Comparison of ENCODE assay signal across 24 cellular contexts in the genomic region with DNA sequence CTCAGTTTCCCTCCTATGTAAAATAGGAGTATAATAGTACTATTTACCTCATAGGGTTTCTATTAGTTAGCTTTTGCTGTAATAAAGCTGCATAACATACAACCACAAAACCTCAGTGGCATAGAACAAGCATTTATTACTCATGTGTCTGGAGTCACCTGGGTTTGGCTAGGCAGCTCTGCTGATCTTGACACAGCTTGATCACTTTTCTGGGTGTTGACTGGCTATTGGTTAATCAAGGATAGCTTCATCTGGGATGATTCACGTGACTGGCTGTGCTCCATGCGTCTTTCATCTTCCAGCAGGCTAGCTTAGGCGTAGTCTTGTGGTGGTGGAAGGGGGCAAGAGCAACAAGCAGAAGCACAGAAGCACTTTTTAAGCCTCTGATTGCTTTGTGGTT.
DNase-seq lines count a peak whose midpoint lies in the region; ATAC-seq, FAIRE-seq and TF ChIP-seq lines count a peak whose summit lies in the region.
"Had no signal": no experiment of that assay in that cellular context is flagged by ENCODE, and none has a peak within 500 bp of the region (broad histone marks: within the 10 kb centered on the region; RNA-seq: fewer than 3 reads in every experiment).

No MANE protein-coding gene starts in this region.

- no peak overlapping the region for H3K27ac ChIP-seq in foreskin keratinocyte
- H3K27ac ChIP-seq: PC-9 had no signal

- H3K4me3 ChIP-seq in bronchial epithelial cell (ENCODE audit: low read depth, low read length): no peak overlapping the region
- H3K4me3 ChIP-seq: PC-9 had no signal

- DNase-seq in HT1080 (ENCODE audit: low read depth) (peak; percentile 7), RKO (ENCODE audit: low spot score) (peak; percentile 16), bronchial epithelial cell (ENCODE audit: low read depth) (peak; percentile 81), foreskin keratinocyte (peak; percentile 71 to 82), NCI-H128 (lab: John Stamatoyannopoulos, UW; ENCODE audit: unreplicated experiment) (no peak), Kasumi-1 (lab: John Stamatoyannopoulos, UW) (no peak), DMS 273 (lab: John Stamatoyannopoulos, UW; ENCODE audit: unreplicated experiment) (no peak)
- DNase-seq: 8988T, Calu3, DMS153, DND-41, IMR-90, KG1, NCI-H1105, NCI-H146, NCI-H1930, NCI-H446, NCI-H524 treated with DMSO at 0.1 percent for 48 hours, NCI-H774, PC-9, RPMI8226, SHP77 treated with DMSO at 0.1 percent for 48 hours had no signal

- no peak for TF ChIP-seq CTCF in bronchial epithelial cell (IDR thresholded peaks at IDR 0.05; ENCODE audit: insufficient read depth, low read length, severe bottlenecking)
- no peak for TF ChIP-seq CTCF in foreskin keratinocyte (conservative IDR thresholded peaks at IDR 0.05)

- H3K27me3 ChIP-seq in bronchial epithelial cell (ENCODE audit: control insufficient read depth, insufficient read depth, low read length): no peaks in the 10 kb centered on the region
- peaks cover 2% of the 10 kb centered on the region for H3K27me3 ChIP-seq in foreskin keratinocyte

- no peaks in the 10 kb centered on the region for H3K4me1 ChIP-seq in foreskin keratinocyte

- FAIRE-seq in bronchial epithelial cell (lab: Jason Lieb, UNC): no peak
- FAIRE-seq: GM12892 had no signal

- ATAC-seq in foreskin keratinocyte: peak; percentile 89
- no peak for ATAC-seq in GM19351 (IDR thresholded peaks at IDR 0.05; ENCODE audit: unreplicated experiment)

- H3K36me3 ChIP-seq in bronchial epithelial cell (ENCODE audit: control insufficient read depth, insufficient read depth, low read length): no peaks in the 10 kb centered on the region

Comparison
In these comparisons a context has a peak if more than half of its experiments do, and no peak if none do; other contexts are left out.
1. DNase-seq: peak in HT1080 (single experiment), RKO (single experiment), bronchial epithelial cell (single experiment) and foreskin keratinocyte (2 of 2); none in NCI-H128 (single experiment), Kasumi-1 (0 of 2) and DMS 273 (single experiment).